ENCODE assay signal across 8 cellular contexts in genomic region chr5:112957970-112958773, GRCh38. TPM values are rescaled to one million over a fixed set of nuclear protein-coding genes. Genes with fewer than 3 reads are reported as not detected.
A peak's percentile ranks its signal among the peaks of the same experiment; 100 is the strongest.
DNase-seq lines count a peak whose midpoint lies in the region; ATAC-seq and TF ChIP-seq lines count a peak whose summit lies in the region.

No MANE protein-coding gene starts in this region.

- POLR2A ChIA-PET in SK-N-SH (lab: Yijun Ruan, JAX): no interaction called here

- H3K9me3 ChIP-seq in SK-N-SH (no peaks in the 10 kb centered on the region), gastroesophageal sphincter (no peaks in the 10 kb centered on the region)

- H3K4me1 ChIP-seq in SK-N-SH (ENCODE audit: control insufficient read depth in 1 of 2, insufficient read depth in 2 of 2, low read depth in 1 of 2, low read length in 1 of 2): peaks cover 9 to 36% of the 10 kb centered on the region in 2 experiments
- peaks cover 7 to 33% (median 10%) of the 10 kb centered on the region in 3 donors for H3K4me1 ChIP-seq in gastroesophageal sphincter

- no peaks in the 10 kb centered on the region for H3K36me3 Mint-ChIP-seq in stimulated activated effector memory CD8-positive, alpha-beta T cell treated with anti-CD3 and anti-CD28 coated beads, Interleukin-12 subunit alpha, Interleukin-12 subunit beta, amount 100 ng/mL, for 72 hours

- no peak for TF ChIP-seq CTCF in SK-N-SH (IDR thresholded peaks at IDR 0.05)
- no peak for TF ChIP-seq CTCF in gastroesophageal sphincter (IDR thresholded peaks at IDR 0.05)

- no peak overlapping the region for H3K4me3 Mint-ChIP-seq in stimulated activated effector memory CD8-positive, alpha-beta T cell treated with anti-CD3 and anti-CD28 coated beads, Interleukin-12 subunit alpha, Interleukin-12 subunit beta, amount 100 ng/mL, for 72 hours

- no peaks in the 10 kb centered on the region for H3K79me2 ChIP-seq in SK-N-SH (ENCODE audit: insufficient read depth)

- peaks cover 22% of the 10 kb centered on the region for H3K4me1 Mint-ChIP-seq in stimulated activated effector memory CD8-positive, alpha-beta T cell treated with anti-CD3 and anti-CD28 coated beads, Interleukin-12 subunit alpha, Interleukin-12 subunit beta, amount 100 ng/mL, for 72 hours

- H3K9me3 Mint-ChIP-seq in stimulated activated effector memory CD8-positive, alpha-beta T cell treated with anti-CD3 and anti-CD28 coated beads, Interleukin-12 subunit alpha, Interleukin-12 subunit beta, amount 100 ng/mL, for 72 hours: no peaks in the 10 kb centered on the region

- H3K9ac ChIP-seq in SK-N-SH: no peak overlapping the region

- 18% methylated on average over 4 of the region's 4 CpGs for WGBS in SK-N-SH (ENCODE audit: low lambda C conversion rate)
- 9 to 20% methylated on average over 4 of the region's 4 CpGs for WGBS in gastroesophageal sphincter (ENCODE audit: low coverage in 1 of 2), 2 donors

- no peaks in the 10 kb centered on the region; the same call in 1 of the 2 replicates for H4K20me1 ChIP-seq in SK-N-SH (ENCODE audit: insufficient read depth)

- ATAC-seq in GM19452 (IDR thresholded peaks at IDR 0.05; ENCODE audit: unreplicated experiment): peak; percentile 87
- ATAC-seq in HG03354 (IDR thresholded peaks at IDR 0.05; ENCODE audit: poor library complexity, severe bottlenecking, unreplicated experiment): peak; percentile 84
- ATAC-seq in gastroesophageal sphincter: peak; percentile 74
- peak; percentile 80 for ATAC-seq in stimulated activated effector memory CD8-positive, alpha-beta T cell treated with anti-CD3 and anti-CD28 coated beads, Interleukin-12 subunit alpha, Interleukin-12 subunit beta, amount 100 ng/mL, for 72 hours

- TF ChIP-seq POLR2A in gastroesophageal sphincter (IDR thresholded peaks at IDR 0.05): no peak

- H3F3A ChIP-seq in SK-N-SH (replicated peaks; ENCODE audit: insufficient read depth): peaks cover 24% of the 10 kb centered on the region

- DNase-seq in DMS79 treated with DMSO at 0.1 percent for 48 hours (lab: John Stamatoyannopoulos, UW) (peak; percentile 41), SK-N-SH (no peak), putamen (ENCODE audit: low spot score) (no peak)
- no peak for DNase-seq in stimulated activated effector memory CD8-positive, alpha-beta T cell treated with anti-CD3 and anti-CD28 coated beads, Interleukin-12 subunit alpha, Interleukin-12 subunit beta, amount 100 ng/mL, for 72 hours (ENCODE audit: low spot score in 2 of 2)
- DNase-seq in stimulated activated CD4-positive, alpha-beta T cell treated with anti-CD3 and anti-CD28 coated beads, Interleukin-2, amount 100 ng/mL, for 24 hours: no peak

- H3K27ac Mint-ChIP-seq in stimulated activated effector memory CD8-positive, alpha-beta T cell treated with anti-CD3 and anti-CD28 coated beads, Interleukin-12 subunit alpha, Interleukin-12 subunit beta, amount 100 ng/mL, for 72 hours: no peak overlapping the region

- H3K9me2 ChIP-seq in SK-N-SH: no peaks in the 10 kb centered on the region

- no peak overlapping the region for H2AFZ ChIP-seq in SK-N-SH (ENCODE audit: low read depth)

- peak overlapping the region; percentile 62 to 97 for H3K27ac ChIP-seq in SK-N-SH (ENCODE audit: low read depth in 2 of 2, low read length in 1 of 2)
- peak overlapping the region in 3 of 4 donors; percentile 2 to 45 (median 33) for H3K27ac ChIP-seq in gastroesophageal sphincter

- H3K4me2 ChIP-seq in SK-N-SH: peak overlapping the region; percentile 67

- H3K27me3 ChIP-seq in SK-N-SH (ENCODE audit: insufficient read depth) (no peaks in the 10 kb centered on the region), gastroesophageal sphincter (no peaks in the 10 kb centered on the region)

- TF ChIP-seq EP300 in SK-N-SH (IDR thresholded peaks at IDR 0.05; ENCODE audit: borderline replicate concordance in 1 of 2, low read depth in 1 of 2, low read length in 1 of 2): peak; percentile 27 to 77; a peak in 2 of 4 replicates
- TF ChIP-seq EP300 in gastroesophageal sphincter (IDR thresholded peaks at IDR 0.05): no peak

- CTCF ChIA-PET in SK-N-SH (lab: Yijun Ruan, JAX): no interaction called here

- H3K36me3 ChIP-seq in SK-N-SH (replicated peaks in 1 of 2; ENCODE audit: control insufficient read depth in 1 of 2, insufficient read depth in 2 of 2, low read length in 1 of 2) (no peaks in the 10 kb centered on the region), gastroesophageal sphincter (no peaks in the 10 kb centered on the region)

- no peak for TF ChIP-seq RAD21 in SK-N-SH (IDR thresholded peaks at IDR 0.05; ENCODE audit: low read length)

- 0 out of 4 replicates have a peak overlapping the region, but pooled peaks of 1 of the 2 experiments have one; percentile 28 for H3K4me3 ChIP-seq in SK-N-SH (ENCODE audit: low read depth in 2 of 2, low read length in 1 of 2)
- H3K4me3 ChIP-seq in gastroesophageal sphincter: no peak overlapping the region

TF ChIP-seq in SK-N-SH, 30 proteins besides CTCF, POLR2A, EP300 and RAD21 (continues in another document):
- TF ChIP-seq EZH2phosphoT487 (IDR thresholded peaks at IDR 0.05; ENCODE audit: borderline replicate concordance, low read depth) (no peak), USF1 (IDR thresholded peaks at IDR 0.05; ENCODE audit: borderline replicate concordance, low read depth) (no peak), MEF2A (IDR thresholded peaks at IDR 0.05; ENCODE audit: borderline replicate concordance, low read depth) (peak; percentile 66; the same call in 1 of the 2 replicates), GABPA (IDR thresholded peaks at IDR 0.05; ENCODE audit: low read depth) (no peak), JUND (IDR thresholded peaks at IDR 0.05) (peak; percentile 95), POLR2AphosphoS5 (IDR thresholded peaks at IDR 0.05; ENCODE audit: low read depth, low read length) (peak; percentile 56; the same call in 1 of the 2 replicates), YY1 (IDR thresholded peaks at IDR 0.05; ENCODE audit: low read depth) (no peak), MXI1 (IDR thresholded peaks at IDR 0.05; ENCODE audit: low read depth, low read length) (no peak), RFX5 (IDR thresholded peaks at IDR 0.05; ENCODE audit: low read length) (no peak), NRF1 (IDR thresholded peaks at IDR 0.05; ENCODE audit: low read depth, low read length) (no peak), IRF3 (IDR thresholded peaks at IDR 0.05; ENCODE audit: low read depth, low read length) (no peak), NFIC (IDR thresholded peaks at IDR 0.05; ENCODE audit: borderline replicate concordance) (peak; percentile 98)
- TF ChIP-seq, protein P1, sequence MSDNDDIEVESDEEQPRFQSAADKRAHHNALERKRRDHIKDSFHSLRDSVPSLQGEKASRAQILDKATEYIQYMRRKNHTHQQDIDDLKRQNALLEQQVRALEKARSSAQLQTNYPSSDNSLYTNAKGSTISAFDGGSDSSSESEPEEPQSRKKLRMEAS (IDR thresholded peaks at IDR 0.05; ENCODE audit: low read depth): no peak
- TF ChIP-seq, protein P2, sequence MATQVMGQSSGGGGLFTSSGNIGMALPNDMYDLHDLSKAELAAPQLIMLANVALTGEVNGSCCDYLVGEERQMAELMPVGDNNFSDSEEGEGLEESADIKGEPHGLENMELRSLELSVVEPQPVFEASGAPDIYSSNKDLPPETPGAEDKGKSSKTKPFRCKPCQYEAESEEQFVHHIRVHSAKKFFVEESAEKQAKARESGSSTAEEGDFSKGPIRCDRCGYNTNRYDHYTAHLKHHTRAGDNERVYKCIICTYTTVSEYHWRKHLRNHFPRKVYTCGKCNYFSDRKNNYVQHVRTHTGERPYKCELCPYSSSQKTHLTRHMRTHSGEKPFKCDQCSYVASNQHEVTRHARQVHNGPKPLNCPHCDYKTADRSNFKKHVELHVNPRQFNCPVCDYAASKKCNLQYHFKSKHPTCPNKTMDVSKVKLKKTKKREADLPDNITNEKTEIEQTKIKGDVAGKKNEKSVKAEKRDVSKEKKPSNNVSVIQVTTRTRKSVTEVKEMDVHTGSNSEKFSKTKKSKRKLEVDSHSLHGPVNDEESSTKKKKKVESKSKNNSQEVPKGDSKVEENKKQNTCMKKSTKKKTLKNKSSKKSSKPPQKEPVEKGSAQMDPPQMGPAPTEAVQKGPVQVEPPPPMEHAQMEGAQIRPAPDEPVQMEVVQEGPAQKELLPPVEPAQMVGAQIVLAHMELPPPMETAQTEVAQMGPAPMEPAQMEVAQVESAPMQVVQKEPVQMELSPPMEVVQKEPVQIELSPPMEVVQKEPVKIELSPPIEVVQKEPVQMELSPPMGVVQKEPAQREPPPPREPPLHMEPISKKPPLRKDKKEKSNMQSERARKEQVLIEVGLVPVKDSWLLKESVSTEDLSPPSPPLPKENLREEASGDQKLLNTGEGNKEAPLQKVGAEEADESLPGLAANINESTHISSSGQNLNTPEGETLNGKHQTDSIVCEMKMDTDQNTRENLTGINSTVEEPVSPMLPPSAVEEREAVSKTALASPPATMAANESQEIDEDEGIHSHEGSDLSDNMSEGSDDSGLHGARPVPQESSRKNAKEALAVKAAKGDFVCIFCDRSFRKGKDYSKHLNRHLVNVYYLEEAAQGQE (IDR thresholded peaks at IDR 0.05; ENCODE audit: low read depth, low read length): no peak

RNA-seq across cellular contexts. Expression of gene DCP2, which starts 18.4 kb away (rescaled TPM):
- polyA plus RNA-seq in SK-N-SH (2012; rRNA removed): 6.0 and 6.9 TPM in 2 replicates
- 6.3 and 8.9 TPM in 2 replicates for polyA plus RNA-seq in SK-N-SH (2012; cell fraction: cytosol; rRNA removed)
- polyA plus RNA-seq in SK-N-SH (2012; cell fraction: nucleus; rRNA removed): 4.1 and 5.9 TPM in 2 replicates
- total RNA-seq in gastroesophageal sphincter: 10 to 100 TPM; 13.2 to 37.6 (median 24.9) TPM

RNA-seq across cellular contexts. Expression of gene REEP5, which starts 36.1 kb away (rescaled TPM):
- 90.2 and 124 TPM in 2 replicates for polyA plus RNA-seq in SK-N-SH (2012; rRNA removed)
- 83.8 and 93.9 TPM in 2 replicates for polyA plus RNA-seq in SK-N-SH (2012; cell fraction: cytosol; rRNA removed)
- 62.3 and 87.7 TPM in 2 replicates for polyA plus RNA-seq in SK-N-SH (2012; cell fraction: nucleus; rRNA removed)
- 10 to 100 TPM; 59.6 to 81.7 (median 69.3) TPM for total RNA-seq in gastroesophageal sphincter
